ENCODE assay signal across 14 cellular contexts in the genomic region with DNA sequence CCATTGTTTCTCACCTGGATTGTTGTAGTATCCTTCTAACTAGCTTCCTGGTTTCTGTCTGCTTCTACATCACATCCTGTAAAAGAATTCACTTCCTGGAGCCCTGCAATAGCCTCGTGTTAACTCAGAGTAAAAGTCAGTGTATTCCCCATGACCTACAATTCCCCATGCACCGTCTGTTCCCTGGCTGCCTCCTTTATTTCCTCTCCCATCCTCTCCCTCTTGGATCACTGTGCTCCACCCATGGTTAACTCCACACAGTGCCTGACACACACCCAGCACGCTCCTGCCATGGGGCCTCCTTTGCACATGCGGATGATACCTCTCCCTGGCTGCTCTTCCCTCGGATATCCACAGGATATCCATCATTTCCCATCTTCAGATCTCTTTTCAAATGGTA.
DNase-seq lines count a peak whose midpoint lies in the region; TF ChIP-seq lines count a peak whose summit lies in the region.
"Had no signal": no experiment of that assay in that cellular context is flagged by ENCODE, and none has a peak within 500 bp of the region (broad histone marks: within the 10 kb centered on the region; RNA-seq: fewer than 3 reads in every experiment).

No MANE protein-coding gene starts in this region.

- H3K9me3 ChIP-seq in OCI-LY7 (ENCODE audit: low read length) (no peaks in the 10 kb centered on the region), esophagus muscularis mucosa (no peaks in the 10 kb centered on the region), endodermal cell (ENCODE audit: control insufficient read depth, low read length) (no peaks in the 10 kb centered on the region)
- H3K9me3 ChIP-seq: A549, BLaER1 had no signal

- CTCF ChIA-PET in OCI-LY7 (lab: Charles Lee; ENCODE audit: unreplicated experiment), result no interaction called here

- TF ChIP-seq EP300 in esophagus muscularis mucosa (IDR thresholded peaks at IDR 0.05), result no peak

- H3K36me3 Mint-ChIP-seq in osteocyte (ENCODE audit: unreplicated experiment) (no peaks in the 10 kb centered on the region), endodermal cell (ENCODE audit: low read depth) (no peaks in the 10 kb centered on the region)
- H3K36me3 Mint-ChIP-seq: CD8-positive, alpha-beta memory T cell had no signal

- peak overlapping the region; percentile 10; the same call in 1 of the 2 replicates for H2AFZ ChIP-seq in OCI-LY7 (ENCODE audit: low read length)

- no peak overlapping the region for H3K4me2 ChIP-seq in OCI-LY7 (ENCODE audit: low read length)
- H3K4me2 ChIP-seq: A549, BLaER1 had no signal

- peaks cover 0 to 9% (median 0%) of the 10 kb centered on the region in 4 donors for H3K27me3 ChIP-seq in esophagus muscularis mucosa
- H3K27me3 ChIP-seq in endodermal cell (ENCODE audit: control insufficient read depth, insufficient read depth, low read length, poor library complexity, severe bottlenecking), result peaks cover 20% of the 10 kb centered on the region
- H3K27me3 ChIP-seq: BLaER1 had no signal

- H3K4me1 Mint-ChIP-seq in osteocyte (ENCODE audit: unreplicated experiment) (no peaks in the 10 kb centered on the region), endodermal cell (peaks cover 58% of the 10 kb centered on the region)
- H3K4me1 Mint-ChIP-seq: CD8-positive, alpha-beta memory T cell had no signal

- H3K27me3 Mint-ChIP-seq in osteocyte (ENCODE audit: unreplicated experiment) (peaks cover 12% of the 10 kb centered on the region), endodermal cell (ENCODE audit: insufficient read depth) (peaks cover 68% of the 10 kb centered on the region)

- no peak overlapping the region for H3K4me3 Mint-ChIP-seq in osteocyte (ENCODE audit: unreplicated experiment)
- no peak overlapping the region for H3K4me3 Mint-ChIP-seq in endodermal cell
- H3K4me3 Mint-ChIP-seq: CD8-positive, alpha-beta memory T cell; HFFc6 had no signal

- WGBS in esophagus muscularis mucosa, result 65% methylated on average over 5 of the region's 5 CpGs
- WGBS in endodermal cell (ENCODE audit: insufficient coverage in 1 of 2, insufficient read length in 1 of 2), 2 experiments, result 82 to 85% methylated on average over 5 of the region's 5 CpGs

- no TSS peak for BruUV-seq in OCI-LY7 (replicated peaks; lab: Mats Ljungman, UMichigan)

- H3K9ac ChIP-seq in endodermal cell (ENCODE audit: extremely low read depth, low read length, poor library complexity, severe bottlenecking), result no peak overlapping the region
- H3K9ac ChIP-seq: BLaER1 had no signal

- no peaks in the 10 kb centered on the region for H3K36me3 ChIP-seq in OCI-LY7 (ENCODE audit: insufficient read depth, low read length)
- H3K36me3 ChIP-seq in esophagus muscularis mucosa, result no peaks in the 10 kb centered on the region
- no peaks in the 10 kb centered on the region for H3K36me3 ChIP-seq in endodermal cell (ENCODE audit: control insufficient read depth, insufficient read depth, low read length)
- H3K36me3 ChIP-seq: BLaER1 had no signal

- no peaks in the 10 kb centered on the region for H3K4me1 ChIP-seq in OCI-LY7 (ENCODE audit: insufficient read depth, low read length, poor library complexity, severe bottlenecking)
- no peaks in the 10 kb centered on the region for H3K4me1 ChIP-seq in esophagus muscularis mucosa
- peaks cover 17% of the 10 kb centered on the region for H3K4me1 ChIP-seq in endodermal cell (ENCODE audit: control insufficient read depth, insufficient read depth, low read length)
- H3K4me1 ChIP-seq: A549, BLaER1 had no signal

- H4K20me1 ChIP-seq in OCI-LY7 (ENCODE audit: insufficient read depth, low read length), result no peaks in the 10 kb centered on the region
- H4K20me1 ChIP-seq: BLaER1 had no signal

- H3K9me2 ChIP-seq in OCI-LY7 (ENCODE audit: insufficient read depth, low read length), result no peaks in the 10 kb centered on the region

- no peaks in the 10 kb centered on the region for H3K79me2 ChIP-seq in OCI-LY7 (ENCODE audit: insufficient read depth, low read depth, low read length)

- H3K9me3 Mint-ChIP-seq in osteocyte (ENCODE audit: unreplicated experiment) (no peaks in the 10 kb centered on the region), endodermal cell (no peaks in the 10 kb centered on the region)
- H3K9me3 Mint-ChIP-seq: HFFc6 had no signal

- intact Hi-C loops in OCI-LY7 (cut with micrococcal nuclease; ENCODE audit: unreplicated experiment), result no loop called here
- intact Hi-C loops in esophagus muscularis mucosa (cut with DNase I), result no loop called here

- POLR2A ChIA-PET in OCI-LY7 (lab: Charles Lee), result interaction anchor here (0.6 kb wide), 1 partner anchor 342 kb away, joined by 3 read pairs; no protein-coding TSS in a partner anchor

- TF ChIP-seq CTCF in OCI-LY7 (conservative IDR thresholded peaks at IDR 0.05; ENCODE audit: low read length) (no peak), esophagus muscularis mucosa (IDR thresholded peaks at IDR 0.05) (no peak), osteocyte (IDR thresholded peaks at IDR 0.05) (no peak), endodermal cell (conservative IDR thresholded peaks at IDR 0.05) (no peak)

- no peak for TF ChIP-seq POLR2A in esophagus muscularis mucosa (IDR thresholded peaks at IDR 0.05; ENCODE audit: low read depth)

- H3K4me3 ChIP-seq in Jurkat, Clone E6-1 (ENCODE audit: low read length), result no peak overlapping the region
- H3K4me3 ChIP-seq in OCI-LY7 (ENCODE audit: low read depth, low read length, poor library complexity, severe bottlenecking), result no peak overlapping the region
- H3K4me3 ChIP-seq in esophagus muscularis mucosa, result no peak overlapping the region
- H3K4me3 ChIP-seq in endodermal cell (ENCODE audit: low read length), result no peak overlapping the region
- H3K4me3 ChIP-seq: A549, BLaER1 had no signal

- peak; percentile 3 for DNase-seq in Jurkat, Clone E6-1 (ENCODE audit: low read depth, low spot score)
- DNase-seq in OCI-LY7 (ENCODE audit: low spot score) (no peak), esophagus muscularis mucosa (ENCODE audit: extremely low spot score) (peak; percentile 84), osteocyte (ENCODE audit: extremely low spot score, unreplicated experiment) (peak; percentile 75), endodermal cell (no peak), DMS114 treated with DMSO at 0.1 percent for 48 hours (lab: John Stamatoyannopoulos, UW; ENCODE audit: unreplicated experiment) (no peak), NCI-H187 treated with DMSO at 0.1 percent for 48 hours (lab: John Stamatoyannopoulos, UW) (no peak)
- DNase-seq: Caco-2; CD8-positive, alpha-beta memory T cell; GF-D8; HCEC 1CT; HFFc6 had no signal

- H3K27ac Mint-ChIP-seq in osteocyte (ENCODE audit: unreplicated experiment) (no peak overlapping the region), endodermal cell (no peak overlapping the region)
- H3K27ac Mint-ChIP-seq: CD8-positive, alpha-beta memory T cell; HFFc6 had no signal

- H3K27ac ChIP-seq in OCI-LY7 (ENCODE audit: low read depth, low read length, poor library complexity, severe bottlenecking) (no peak overlapping the region), esophagus muscularis mucosa (replicated peaks in 1 of 4) (no peak overlapping the region), endodermal cell (ENCODE audit: low read depth, low read length) (no peak overlapping the region)
- H3K27ac ChIP-seq: A549, BLaER1 had no signal

Comparison
In these comparisons a context has a peak if more than half of its experiments do, and no peak if none do; other contexts are left out.
1. DNase-seq: peak in Jurkat, Clone E6-1 (single experiment), esophagus muscularis mucosa (single experiment) and osteocyte (single experiment); none in OCI-LY7 (single experiment), endodermal cell (single experiment), DMS114 treated with DMSO at 0.1 percent for 48 hours (single experiment) and NCI-H187 treated with DMSO at 0.1 percent for 48 hours (single experiment).